ENCODE assay signal across 23 cellular contexts in genomic region chr5:73027361-73027760, GRCh38.
DNase-seq lines count a peak whose midpoint lies in the region; TF ChIP-seq lines count a peak whose summit lies in the region.
"Had no signal": no experiment of that assay in that cellular context is flagged by ENCODE, and none has a peak within 500 bp of the region (broad histone marks: within the 10 kb centered on the region; RNA-seq: fewer than 3 reads in every experiment).

No MANE protein-coding gene starts in this region.

- intact Hi-C loops in Calu3 (cut with micrococcal nuclease; ENCODE audit: unreplicated experiment): no loop called here

- H3K4me3 ChIP-seq in choroid plexus epithelial cell (ENCODE audit: low read depth, low read length): no peak overlapping the region
- H3K4me3 ChIP-seq in osteoblast (ENCODE audit: insufficient read depth, low read length): no peak overlapping the region
- H3K4me3 ChIP-seq: adrenal gland, esophagus squamous epithelium, SJCRH30 had no signal

- H3K4me1 Mint-ChIP-seq in Calu3 (ENCODE audit: low read depth, unreplicated experiment) (peaks cover 33% of the 10 kb centered on the region), HFFc6 (ENCODE audit: low read depth) (peaks cover 42% of the 10 kb centered on the region)
- H3K4me1 Mint-ChIP-seq: activated B cell treated with CpG ODN at 0.5 μM for 24 hours had no signal

- H3K27me3 Mint-ChIP-seq in Calu3 (ENCODE audit: unreplicated experiment) (no peaks in the 10 kb centered on the region), HFFc6 (ENCODE audit: insufficient read depth) (peaks cover 2% of the 10 kb centered on the region; the same call in 1 of the 2 replicates)
- H3K27me3 Mint-ChIP-seq: activated B cell treated with CpG ODN at 0.5 μM for 24 hours; activated CD4-positive, alpha-beta memory T cell treated with anti-CD3 and anti-CD28 coated beads for 36 hours had no signal

- H4K20me1 ChIP-seq in osteoblast (ENCODE audit: insufficient read depth, low read length): no peaks in the 10 kb centered on the region

- no TSS peak for BruUV-seq in Calu3 (replicated peaks; lab: Mats Ljungman, UMichigan)

- H3K79me2 ChIP-seq in osteoblast (ENCODE audit: insufficient read depth, low read length): no peaks in the 10 kb centered on the region

- in situ Hi-C loops in GM13977 (cut with MboI; ENCODE audit: low pct_unique_long_range_greater_than_20kb, low sequenced_read_pairs, unreplicated experiment): no loop called here

- CTCF ChIA-PET in Calu3 (lab: Charles Lee): interaction anchor here (0.7 kb wide), 2 partner anchors 22 to 180 kb away, joined by 3 read pairs; no protein-coding TSS in a partner anchor

- H3K9me3 ChIP-seq in osteoblast (ENCODE audit: low read depth, low read length): no peaks in the 10 kb centered on the region
- H3K9me3 ChIP-seq: adrenal gland, esophagus squamous epithelium, SJCRH30 had no signal

- peaks cover 16% of the 10 kb centered on the region for H3K36me3 Mint-ChIP-seq in Calu3 (ENCODE audit: insufficient read depth, unreplicated experiment)
- H3K36me3 Mint-ChIP-seq in HFFc6 (ENCODE audit: low read depth): peaks cover 9% of the 10 kb centered on the region
- H3K36me3 Mint-ChIP-seq: activated CD4-positive, alpha-beta memory T cell treated with anti-CD3 and anti-CD28 coated beads for 36 hours had no signal

- H3K9me3 Mint-ChIP-seq in Calu3 (ENCODE audit: low read depth, unreplicated experiment): no peaks in the 10 kb centered on the region
- H3K9me3 Mint-ChIP-seq in HFFc6: no peaks in the 10 kb centered on the region
- H3K9me3 Mint-ChIP-seq: activated B cell treated with CpG ODN at 0.5 μM for 24 hours; activated CD4-positive, alpha-beta memory T cell treated with anti-CD3 and anti-CD28 coated beads for 36 hours; immature natural killer cell had no signal

- H3K4me2 ChIP-seq in osteoblast (ENCODE audit: insufficient read depth, low read length): no peak overlapping the region

- H2AFZ ChIP-seq in osteoblast (ENCODE audit: low read length): no peak overlapping the region

- DNase-seq in Calu3 (no peak), HFFc6 (no peak), choroid plexus epithelial cell (ENCODE audit: low read depth) (peak; percentile 19), osteoblast (ENCODE audit: insufficient read length, low spot score, missing footprints) (no peak), dedifferentiated amniotic fluid mesenchymal stem cell (ENCODE audit: extremely low spot score) (no peak), GM13977 (ENCODE audit: low spot score) (no peak), HuH-7.5 (ENCODE audit: low spot score) (no peak), hypothalamus (lab: John Stamatoyannopoulos, UW) (no peak)
- DNase-seq: activated B cell treated with CpG ODN at 0.5 μM for 24 hours; activated CD4-positive, alpha-beta memory T cell treated with anti-CD3 and anti-CD28 coated beads for 36 hours; activated gamma-delta T cell treated with Interleukin-2 at 50 U/mL for 16 hours; activated T-cell treated with anti-CD3 and anti-CD28 coated beads for 4 hours; adrenal gland; esophagus squamous epithelium; head of caudate nucleus; immature natural killer cell; KBM-7; NCI-H1048; NCI-H2081; NCI-H510A treated with DMSO at 0.1 percent for 48 hours; SJCRH30; stimulated activated naive CD4-positive, alpha-beta T cell; T-helper 2 cell had no signal

- peak overlapping the region; percentile 15 for H3K27ac Mint-ChIP-seq in Calu3 (ENCODE audit: unreplicated experiment)
- H3K27ac Mint-ChIP-seq in HFFc6: no peak overlapping the region
- H3K27ac Mint-ChIP-seq: activated B cell treated with CpG ODN at 0.5 μM for 24 hours; activated CD4-positive, alpha-beta memory T cell treated with anti-CD3 and anti-CD28 coated beads for 36 hours; immature natural killer cell had no signal

- H3K4me3 Mint-ChIP-seq in Calu3 (ENCODE audit: low read depth, unreplicated experiment) (no peak overlapping the region), HFFc6 (no peak overlapping the region)
- H3K4me3 Mint-ChIP-seq: activated B cell treated with CpG ODN at 0.5 μM for 24 hours; activated CD4-positive, alpha-beta memory T cell treated with anti-CD3 and anti-CD28 coated beads for 36 hours; immature natural killer cell had no signal

- H3K36me3 ChIP-seq in osteoblast (ENCODE audit: insufficient read depth, low read length): no peaks in the 10 kb centered on the region

- H3K27ac ChIP-seq in osteoblast (ENCODE audit: low read depth, low read length): no peak overlapping the region
- H3K27ac ChIP-seq: adrenal gland, esophagus squamous epithelium, SJCRH30 had no signal

- no peaks in the 10 kb centered on the region for H3K27me3 ChIP-seq in osteoblast (ENCODE audit: insufficient read depth, low read length)
- H3K27me3 ChIP-seq: adrenal gland, esophagus squamous epithelium, SJCRH30 had no signal

- H3K4me1 ChIP-seq in osteoblast (ENCODE audit: insufficient read depth, low read length): peaks cover 31% of the 10 kb centered on the region

- no peak for TF ChIP-seq CTCF in Calu3 (IDR thresholded peaks at IDR 0.05; ENCODE audit: unreplicated experiment)
- TF ChIP-seq CTCF in HFFc6 (IDR thresholded peaks at IDR 0.05): peak; percentile 66
- TF ChIP-seq CTCF in choroid plexus epithelial cell (conservative IDR thresholded peaks at IDR 0.05; ENCODE audit: low read depth, low read length): no peak
- TF ChIP-seq CTCF in osteoblast (IDR thresholded peaks at IDR 0.05; ENCODE audit: extremely low read depth, low read depth, low read length): peak; percentile 14
- TF ChIP-seq CTCF in GM13977 (IDR thresholded peaks at IDR 0.05; ENCODE audit: extremely low read depth, insufficient read depth, missing control alignments): no peak

Comparison
In these comparisons a context has a peak if more than half of its experiments do, and no peak if none do; other contexts are left out.
1. CTCF ChIP-seq: peak in HFFc6 (single experiment) and osteoblast (single experiment); none in Calu3 (single experiment), choroid plexus epithelial cell (single experiment) and GM13977 (single experiment).